27 cellular contexts compared by ENCODE assay signal in the genomic region with DNA sequence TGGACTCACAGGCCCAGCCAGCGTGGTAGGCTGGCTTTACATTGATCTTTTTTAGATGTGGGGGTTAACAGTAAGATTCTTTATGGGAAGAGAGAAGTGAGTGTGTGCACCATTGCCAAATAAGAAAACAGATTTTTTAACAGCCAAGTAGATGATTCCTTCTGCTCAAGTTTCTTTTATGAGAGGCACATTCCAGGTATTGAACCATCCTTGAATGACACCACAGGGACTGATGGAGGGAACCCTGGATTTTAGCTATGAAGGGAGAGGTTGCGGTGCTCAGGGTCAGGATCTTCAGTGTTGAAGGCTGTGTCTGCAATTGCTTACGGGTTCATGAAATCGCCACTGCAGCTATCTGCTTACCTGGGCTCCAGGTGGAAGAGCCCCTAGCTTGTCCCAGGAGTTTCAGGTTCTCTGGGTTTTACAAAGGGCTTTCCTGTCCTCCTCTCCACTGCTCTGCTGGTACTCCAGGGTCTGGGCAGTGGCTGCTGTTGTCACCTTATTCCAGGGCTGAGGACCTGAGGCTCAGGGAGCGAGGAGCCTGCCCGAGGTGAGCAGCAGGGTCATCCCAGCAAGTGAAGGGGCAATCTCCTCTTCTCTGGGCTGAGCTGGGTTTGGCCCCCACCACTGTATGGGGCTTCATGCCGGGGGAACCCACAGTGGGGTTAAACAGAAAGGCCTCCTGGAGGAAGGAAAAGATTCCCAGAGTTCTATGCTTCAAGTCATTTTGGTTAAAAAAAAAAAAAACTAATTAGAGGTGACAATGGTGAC. TPM values are rescaled to one million over a fixed set of nuclear protein-coding genes. Genes with fewer than 3 reads are reported as not detected.
DNase-seq lines count a peak whose midpoint lies in the region; ATAC-seq and TF ChIP-seq lines count a peak whose summit lies in the region.
"Had no signal": no experiment of that assay in that cellular context is flagged by ENCODE, and none has a peak within 500 bp of the region (broad histone marks: within the 10 kb centered on the region; RNA-seq: fewer than 3 reads in every experiment).

No MANE protein-coding gene starts in this region.

- H3K56ac ChIP-seq in H9 (ENCODE audit: insufficient read length, low read depth, low read length), result no peak overlapping the region

- 0 out of 2 replicates have a peak, but pooled peaks cover 4% of the 10 kb centered on the region for H3K4me1 ChIP-seq in H9 (ENCODE audit: insufficient read depth, low read length)
- peaks cover 45% of the 10 kb centered on the region for H3K4me1 ChIP-seq in mesodermal cell (ENCODE audit: control insufficient read depth, insufficient read depth, low read length, poor library complexity, severe bottlenecking)
- peaks cover 12% of the 10 kb centered on the region for H3K4me1 ChIP-seq in smooth muscle cell (ENCODE audit: low read depth)

- peaks cover 6 to 11% (median 7%) of the 10 kb centered on the region in 3 experiments for H3K36me3 Mint-ChIP-seq in H9 (ENCODE audit: insufficient read depth in 1 of 3, low read depth in 3 of 3)
- peaks cover 4% of the 10 kb centered on the region for H3K36me3 Mint-ChIP-seq in activated CD4-positive, alpha-beta T cell treated with anti-CD3 and anti-CD28 coated beads for 36 hours (ENCODE audit: low read depth)
- H3K36me3 Mint-ChIP-seq: activated naive CD4-positive, alpha-beta T cell treated with anti-CD3 and anti-CD28 coated beads, Interleukin-2, amount 10 ng/mL, durations not matched to agents 7 days and 5 days had no signal

- H3K23me2 ChIP-seq in H9 (ENCODE audit: insufficient read length, low read depth, low read length, poor library complexity, severe bottlenecking), result no peaks in the 10 kb centered on the region

- DNase-seq in H9 (no peak), SK-N-MC (ENCODE audit: low read depth, low spot score) (no peak), smooth muscle cell (lab: John Stamatoyannopoulos, UW; ENCODE audit: unreplicated experiment) (no peak), DMS114 treated with DMSO at 0.1 percent for 48 hours (lab: John Stamatoyannopoulos, UW; ENCODE audit: unreplicated experiment) (no peak), NCI-H1694 (lab: John Stamatoyannopoulos, UW) (no peak)
- no peak for DNase-seq in activated CD4-positive, alpha-beta T cell treated with anti-CD3 and anti-CD28 coated beads for 36 hours
- DNase-seq: activated CD8-positive, alpha-beta memory T cell treated with anti-CD3 and anti-CD28 coated beads, Interleukin-2, amount 50 U/mL, for 48 hours; activated CD8-positive, alpha-beta T cell treated with anti-CD3 and anti-CD28 coated beads for 36 hours; activated naive CD4-positive, alpha-beta T cell treated with anti-CD3 and anti-CD28 coated beads, Interleukin-2, amount 10 ng/mL, durations not matched to agents 7 days and 5 days; BE2C; DMS53; Karpas-422; NCI-H146; NCI-H446; NCI-H748 treated with DMSO at 0.1 percent for 48 hours; nucleus accumbens; SIG-M5; stimulated activated naive B cell treated with anti-CD40 and anti-IgM and Interleukin-4, amounts not matched to agents 10 μg/mL and 1 μg/mL and 100 μg/mL, for 72 hours; SW 1271; T-helper 9 cell had no signal

- no peak overlapping the region for H4K8ac ChIP-seq in H9 (replicated peaks; ENCODE audit: insufficient read length, low read depth, low read length)

- H4K5ac ChIP-seq in H9 (ENCODE audit: insufficient read length, low read depth, low read length), result no peak overlapping the region

- no peak overlapping the region for H4K91ac ChIP-seq in H9 (ENCODE audit: insufficient read length, low read depth, low read length)

- H3K27ac ChIP-seq in H9 (ENCODE audit: insufficient read length, low read depth, low read length) (no peak overlapping the region), SK-N-MC (peak overlapping the region; percentile 97), mesodermal cell (ENCODE audit: low read depth, low read length, severe bottlenecking) (peak overlapping the region; percentile 57), smooth muscle cell (ENCODE audit: low read depth) (peak overlapping the region; percentile 35)
- H3K27ac ChIP-seq: Peyer's patch had no signal

- H3K36me3 ChIP-seq in SK-N-MC (ENCODE audit: insufficient read depth, low read length) (peaks cover 36% of the 10 kb centered on the region), mesodermal cell (ENCODE audit: control insufficient read depth, insufficient read depth, low read length) (peaks cover 98% of the 10 kb centered on the region), smooth muscle cell (ENCODE audit: low read depth) (peaks cover 7% of the 10 kb centered on the region)
- H3K36me3 ChIP-seq: Peyer's patch had no signal

- no peak overlapping the region for H3T11ph ChIP-seq in H9 (ENCODE audit: low read length)

- peaks cover 6 to 10% of the 10 kb centered on the region in 2 experiments; a peak in 4 of 5 replicates for H3K9me3 Mint-ChIP-seq in H9
- H3K9me3 Mint-ChIP-seq in activated CD4-positive, alpha-beta T cell treated with anti-CD3 and anti-CD28 coated beads for 36 hours (ENCODE audit: low read depth), result peaks cover 4% of the 10 kb centered on the region

- ATAC-seq in activated CD4-positive, alpha-beta T cell treated with anti-CD3 and anti-CD28 coated beads for 36 hours, result no peak
- no peak for ATAC-seq in GM18873 (IDR thresholded peaks at IDR 0.05; ENCODE audit: low FRiP score, unreplicated experiment)
- ATAC-seq: activated CD8-positive, alpha-beta T cell treated with anti-CD3 and anti-CD28 coated beads for 36 hours; left lobe of liver; stimulated activated naive B cell treated with anti-CD40 and anti-IgM and Interleukin-4, amounts not matched to agents 10 μg/mL and 1 μg/mL and 100 μg/mL, for 72 hours had no signal

- no peaks in the 10 kb centered on the region for H3K79me1 ChIP-seq in H9 (ENCODE audit: insufficient read depth, low read depth, low read length, poor library complexity, severe bottlenecking)

- H3K79me2 ChIP-seq in H9 (ENCODE audit: insufficient read depth, low read length) (no peaks in the 10 kb centered on the region), smooth muscle cell (ENCODE audit: low read depth) (peaks cover 100% of the 10 kb centered on the region)

- H3K4me3 Mint-ChIP-seq in H9, result no peak overlapping the region
- H3K4me3 Mint-ChIP-seq in activated CD4-positive, alpha-beta T cell treated with anti-CD3 and anti-CD28 coated beads for 36 hours, result no peak overlapping the region
- H3K4me3 Mint-ChIP-seq: activated CD8-positive, alpha-beta T cell treated with anti-CD3 and anti-CD28 coated beads for 36 hours; activated naive CD4-positive, alpha-beta T cell treated with anti-CD3 and anti-CD28 coated beads, Interleukin-2, amount 10 ng/mL, durations not matched to agents 7 days and 5 days; memory B cell; stimulated activated naive B cell treated with anti-CD40 and anti-IgM and Interleukin-4, amounts not matched to agents 10 μg/mL and 1 μg/mL and 100 μg/mL, for 72 hours had no signal

- no peaks in the 10 kb centered on the region for H3K27me3 ChIP-seq in H9 (ENCODE audit: insufficient read depth, low read length)
- H3K27me3 ChIP-seq in smooth muscle cell (ENCODE audit: low read depth), result no peaks in the 10 kb centered on the region
- H3K27me3 ChIP-seq: BE2C, Peyer's patch, tibial nerve had no signal

- H3K14ac ChIP-seq in H9 (ENCODE audit: insufficient read depth, low read length), result peak overlapping the region; percentile 12; the same call in 1 of the 2 replicates

- H3K4me1 Mint-ChIP-seq in H9, result peaks cover 20 to 29% of the 10 kb centered on the region in 2 experiments
- H3K4me1 Mint-ChIP-seq in activated CD4-positive, alpha-beta T cell treated with anti-CD3 and anti-CD28 coated beads for 36 hours, result peaks cover 9% of the 10 kb centered on the region

- no peak for TF ChIP-seq CTCF in H9 (conservative IDR thresholded peaks at IDR 0.05)
- TF ChIP-seq CTCF in smooth muscle cell (IDR thresholded peaks at IDR 0.05; ENCODE audit: borderline replicate concordance, insufficient read depth, poor library complexity, severe bottlenecking), result no peak

- no peak overlapping the region for H3K4ac ChIP-seq in H9 (ENCODE audit: low read depth, low read length)

- H4K20me1 ChIP-seq in H9 (ENCODE audit: control insufficient read depth, insufficient read depth, insufficient read length), result no peaks in the 10 kb centered on the region
- peaks cover 100% of the 10 kb centered on the region for H4K20me1 ChIP-seq in smooth muscle cell (ENCODE audit: low read depth)

- no peak overlapping the region for H2BK20ac ChIP-seq in H9 (ENCODE audit: low read depth, low read length, poor library complexity, severe bottlenecking)

- H3K18ac ChIP-seq in H9 (ENCODE audit: insufficient read length, low read depth, low read length), result no peak overlapping the region

- no peak overlapping the region for H2BK5ac ChIP-seq in H9 (ENCODE audit: insufficient read length, low read length)

- POLR2A ChIA-PET in activated CD4-positive, alpha-beta T cell treated with anti-CD3 and anti-CD28 coated beads for 36 hours (lab: Charles Lee), result no interaction called here

- H3K9ac ChIP-seq in H9 (ENCODE audit: extremely low read depth, insufficient read length, low read length) (no peak overlapping the region), SK-N-MC (ENCODE audit: insufficient read length) (peak overlapping the region; percentile 28), smooth muscle cell (ENCODE audit: low read depth) (no peak overlapping the region)

- H3K4me2 ChIP-seq in H9 (ENCODE audit: insufficient read depth, insufficient read length, low read length) (no peak overlapping the region), smooth muscle cell (no peak overlapping the region)

- no peak overlapping the region for H2BK120ac ChIP-seq in H9 (ENCODE audit: low read depth, low read length, poor library complexity, severe bottlenecking)

- H3K9me3 ChIP-seq in H9 (ENCODE audit: control insufficient read depth, low read depth, low read length) (no peaks in the 10 kb centered on the region), SK-N-MC (ENCODE audit: low read depth, low read length) (peaks cover 11% of the 10 kb centered on the region), mesodermal cell (ENCODE audit: control insufficient read depth, low read length) (peaks cover 10% of the 10 kb centered on the region), smooth muscle cell (replicated peaks; ENCODE audit: low read depth) (no peaks in the 10 kb centered on the region)

- H3K23ac ChIP-seq in H9 (ENCODE audit: insufficient read length, low read depth, low read length), result no peak overlapping the region

- H2BK15ac ChIP-seq in H9 (ENCODE audit: low read depth, low read length), result no peak overlapping the region

- CTCF ChIA-PET in activated CD4-positive, alpha-beta T cell treated with anti-CD3 and anti-CD28 coated beads for 36 hours (lab: Charles Lee), result no interaction called here

- peaks cover 44% of the 10 kb centered on the region for H3F3A ChIP-seq in smooth muscle cell (ENCODE audit: low read depth)

- H3K27me3 Mint-ChIP-seq in H9 (ENCODE audit: low read depth), result no peaks in the 10 kb centered on the region
- H3K27me3 Mint-ChIP-seq in activated CD4-positive, alpha-beta T cell treated with anti-CD3 and anti-CD28 coated beads for 36 hours, result no peaks in the 10 kb centered on the region
- H3K27me3 Mint-ChIP-seq: activated CD8-positive, alpha-beta T cell treated with anti-CD3 and anti-CD28 coated beads for 36 hours had no signal

- H3K27ac Mint-ChIP-seq in H9, result no peak overlapping the region; a peak in 1 of 7 replicates
- H3K27ac Mint-ChIP-seq in activated CD4-positive, alpha-beta T cell treated with anti-CD3 and anti-CD28 coated beads for 36 hours, result no peak overlapping the region
- H3K27ac Mint-ChIP-seq: activated CD8-positive, alpha-beta T cell treated with anti-CD3 and anti-CD28 coated beads for 36 hours; activated naive CD4-positive, alpha-beta T cell treated with anti-CD3 and anti-CD28 coated beads, Interleukin-2, amount 10 ng/mL, durations not matched to agents 7 days and 5 days; memory B cell; stimulated activated naive B cell treated with anti-CD40 and anti-IgM and Interleukin-4, amounts not matched to agents 10 μg/mL and 1 μg/mL and 100 μg/mL, for 72 hours had no signal

- H3K4me3 ChIP-seq in SK-N-MC, result peak overlapping the region; percentile 56
- H3K4me3 ChIP-seq in mesodermal cell (ENCODE audit: extremely low read depth, insufficient read depth, low read length, poor library complexity, severe bottlenecking), result no peak overlapping the region
- no peak overlapping the region for H3K4me3 ChIP-seq in smooth muscle cell
- H3K4me3 ChIP-seq: Peyer's patch, skin epidermis, tibial nerve had no signal

- WGBS in H9 (ENCODE audit: extremely low coverage, insufficient read length, low lambda C conversion rate), result no CpG with 5 or more reads among the region's 7 CpGs
- WGBS in mesodermal cell (ENCODE audit: insufficient coverage in 2 of 2), 2 experiments, result 86 to 93% methylated on average over 6 to 7 of the region's 7 CpGs
- WGBS in smooth muscle cell (ENCODE audit: low lambda C conversion rate), result 94% methylated on average over 7 of the region's 7 CpGs

- intact Hi-C loops in activated CD4-positive, alpha-beta T cell treated with anti-CD3 and anti-CD28 coated beads for 36 hours (cut with DNase I, micrococcal nuclease), result no loop called here

- H2AFZ ChIP-seq in H9 (ENCODE audit: low read length) (no peak overlapping the region), smooth muscle cell (ENCODE audit: low read depth) (no peak overlapping the region)

- H2AK5ac ChIP-seq in H9 (ENCODE audit: insufficient read length, low read length), result no peak overlapping the region

- H2BK12ac ChIP-seq in H9 (ENCODE audit: insufficient read length, low read depth, low read length), result no peak overlapping the region

RNA-seq across cellular contexts. Expression of a gene that starts 53.4 kb away (rescaled TPM):
- total RNA-seq in H9 (2021) (6.0 and 6.8 TPM in 2 replicates), smooth muscle cell (41.6 and 42.6 TPM in 2 replicates)
- polyA plus RNA-seq in mesodermal cell (2013, experiment 1 of 2), result 111 TPM
- polyA plus RNA-seq in mesodermal cell (2013, experiment 2 of 2), result 96.8 TPM
- polyA plus RNA-seq in smooth muscle cell, result 37.9 and 44.0 TPM in 2 replicates
- total RNA-seq in activated CD4-positive, alpha-beta T cell treated with anti-CD3 and anti-CD28 coated beads for 36 hours, result under 1 TPM; 0.19 to 0.23 TPM
